Comparison of ENCODE assay signal across 8 cellular contexts in the genomic region with DNA sequence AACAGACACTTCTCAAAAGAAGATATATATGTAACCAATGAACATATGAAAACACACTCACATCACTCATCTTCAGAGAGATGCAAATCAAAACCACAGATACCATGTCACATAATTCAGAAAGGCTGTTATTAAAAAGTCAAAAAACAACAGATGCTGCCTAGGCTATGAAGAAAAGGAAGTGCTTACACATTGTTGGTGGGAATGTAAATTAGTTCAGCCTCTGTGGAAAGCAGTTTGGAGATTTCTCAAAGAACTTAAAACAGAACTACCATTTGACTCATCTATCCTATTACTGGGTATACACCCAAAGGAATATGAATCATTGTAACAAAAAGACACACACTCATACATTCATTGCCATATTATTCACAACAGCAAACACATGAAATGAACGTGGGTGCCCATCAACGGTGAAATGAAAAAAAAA. TPM values are rescaled to one million over a fixed set of nuclear protein-coding genes. Genes with fewer than 3 reads are reported as not detected.
A peak's percentile ranks its signal among the peaks of the same experiment; 100 is the strongest.
DNase-seq lines count a peak whose midpoint lies in the region; ATAC-seq and TF ChIP-seq lines count a peak whose summit lies in the region.
"Had no signal": no experiment of that assay in that cellular context is flagged by ENCODE, and none has a peak within 500 bp of the region (broad histone marks: within the 10 kb centered on the region; RNA-seq: fewer than 3 reads in every experiment).

No MANE protein-coding gene starts in this region.

- no peaks in the 10 kb centered on the region for H3K27me3 ChIP-seq in OCI-LY1 (ENCODE audit: insufficient read depth, low read length)
- H3K27me3 ChIP-seq in naive thymus-derived CD4-positive, alpha-beta T cell (ENCODE audit: control insufficient read depth in 2 of 2, insufficient read depth in 2 of 2, low read length in 2 of 2): no peaks in the 10 kb centered on the region
- H3K27me3 ChIP-seq in A673 (replicated peaks; ENCODE audit: insufficient read depth, low read depth, low read length, poor library complexity): peaks cover 2% of the 10 kb centered on the region
- H3K27me3 ChIP-seq in gastrocnemius medialis: no peaks in the 10 kb centered on the region
- H3K27me3 ChIP-seq: neural progenitor cell had no signal

- no peak overlapping the region for H3K4me3 Mint-ChIP-seq in naive thymus-derived CD4-positive, alpha-beta T cell
- H3K4me3 Mint-ChIP-seq: neural progenitor cell had no signal

- intact Hi-C loops in naive thymus-derived CD4-positive, alpha-beta T cell (cut with micrococcal nuclease): no loop called here
- intact Hi-C loops in A673 (cut with micrococcal nuclease; ENCODE audit: unreplicated experiment) (no loop called here), gastrocnemius medialis (cut with DNase I; ENCODE audit: low total_unique reads) (no loop called here)

- no peak for TF ChIP-seq POLR2A in gastrocnemius medialis (IDR thresholded peaks at IDR 0.05)

- peaks cover 0 to 28% (median 9%) of the 10 kb centered on the region in 5 donors for H3K27me3 Mint-ChIP-seq in naive thymus-derived CD4-positive, alpha-beta T cell

- H3K79me2 ChIP-seq in OCI-LY1 (ENCODE audit: insufficient read depth, low read length): no peaks in the 10 kb centered on the region

- no peaks in the 10 kb centered on the region for H3K9me3 Mint-ChIP-seq in naive thymus-derived CD4-positive, alpha-beta T cell
- H3K9me3 Mint-ChIP-seq: neural progenitor cell had no signal

- H3F3A ChIP-seq in OCI-LY1 (ENCODE audit: insufficient read depth, low read length): no peaks in the 10 kb centered on the region

- no peak overlapping the region for H3K27ac Mint-ChIP-seq in naive thymus-derived CD4-positive, alpha-beta T cell
- H3K27ac Mint-ChIP-seq: neural progenitor cell had no signal

- no peak for TF ChIP-seq CTCF in OCI-LY1 (IDR thresholded peaks at IDR 0.05; ENCODE audit: low read length)
- TF ChIP-seq CTCF in A673 (conservative IDR thresholded peaks at IDR 0.05; ENCODE audit: low read depth, low read length): no peak
- no peak for TF ChIP-seq CTCF in gastrocnemius medialis (IDR thresholded peaks at IDR 0.05 in 4 of 5, conservative IDR thresholded peaks at IDR 0.05 in 1 of 5)

- H3K4me1 ChIP-seq in OCI-LY1 (ENCODE audit: insufficient read depth, low read length, severe bottlenecking) (peaks cover 16% of the 10 kb centered on the region), A673 (ENCODE audit: insufficient read depth, low read length, poor library complexity, severe bottlenecking) (no peaks in the 10 kb centered on the region), gastrocnemius medialis (no peaks in the 10 kb centered on the region)
- no peaks in the 10 kb centered on the region for H3K4me1 ChIP-seq in naive thymus-derived CD4-positive, alpha-beta T cell (ENCODE audit: control insufficient read depth in 2 of 2, insufficient read depth in 2 of 2, low read length in 2 of 2)
- H3K4me1 ChIP-seq: neural progenitor cell had no signal

- ATAC-seq in GM19023 (IDR thresholded peaks at IDR 0.05; ENCODE audit: unreplicated experiment) (peak; percentile 92), HG02678 (IDR thresholded peaks at IDR 0.05; ENCODE audit: unreplicated experiment) (peak; percentile 98), gastrocnemius medialis (no peak)
- ATAC-seq in naive thymus-derived CD4-positive, alpha-beta T cell: peak; percentile 64

- peak overlapping the region; percentile 40; the same call in 1 of the 2 replicates for H2AFZ ChIP-seq in OCI-LY1 (ENCODE audit: low read length)
- H2AFZ ChIP-seq: neural progenitor cell had no signal

- H3K36me3 ChIP-seq in OCI-LY1 (ENCODE audit: insufficient read depth, low read length) (no peaks in the 10 kb centered on the region; the same call in 1 of the 2 replicates), A673 (ENCODE audit: insufficient read depth, low read length, poor library complexity, severe bottlenecking) (no peaks in the 10 kb centered on the region), gastrocnemius medialis (no peaks in the 10 kb centered on the region)
- no peaks in the 10 kb centered on the region for H3K36me3 ChIP-seq in naive thymus-derived CD4-positive, alpha-beta T cell (ENCODE audit: control insufficient read depth in 2 of 3, insufficient read depth in 3 of 3, low read length in 3 of 3)
- H3K36me3 ChIP-seq: neural progenitor cell had no signal

- CTCF ChIA-PET in naive thymus-derived CD4-positive, alpha-beta T cell (lab: Charles Lee): interaction anchor here (0.7 kb wide), 1 partner anchor 507 kb away, joined by 3 read pairs; no protein-coding TSS in a partner anchor
- CTCF ChIA-PET in A673 (lab: Charles Lee): no interaction called here

- in situ Hi-C loops in gastrocnemius medialis (cut with MboI; ENCODE audit: low sequenced_read_pairs in 4 of 4): no loop called here

- peaks cover 0 to 5% (median 0%) of the 10 kb centered on the region in 7 donors for H3K4me1 Mint-ChIP-seq in naive thymus-derived CD4-positive, alpha-beta T cell
- H3K4me1 Mint-ChIP-seq: neural progenitor cell had no signal

- no peak for DNase-seq in naive thymus-derived CD4-positive, alpha-beta T cell
- DNase-seq in DMS79 treated with DMSO at 0.1 percent for 48 hours (lab: John Stamatoyannopoulos, UW): no peak
- DNase-seq in A673 (ENCODE audit: low spot score): no peak
- no peak for DNase-seq in gastrocnemius medialis

- H3K27ac ChIP-seq in OCI-LY1 (ENCODE audit: low read depth, low read length, poor library complexity, severe bottlenecking): peak overlapping the region; percentile 71
- no peak overlapping the region for H3K27ac ChIP-seq in naive thymus-derived CD4-positive, alpha-beta T cell (ENCODE audit: low read depth, low read length)
- H3K27ac ChIP-seq in A673 (ENCODE audit: low read depth, low read length, poor library complexity, severe bottlenecking): no peak overlapping the region
- H3K27ac ChIP-seq in gastrocnemius medialis: no peak overlapping the region
- H3K27ac ChIP-seq: neural progenitor cell had no signal

- no peaks in the 10 kb centered on the region for H4K20me1 ChIP-seq in OCI-LY1 (ENCODE audit: insufficient read depth, low read length)

- POLR2A ChIA-PET in naive thymus-derived CD4-positive, alpha-beta T cell (lab: Charles Lee): no interaction called here
- POLR2A ChIA-PET in A673 (lab: Charles Lee; ENCODE audit: low non-redundant PET): no interaction called here

- H3K36me3 Mint-ChIP-seq in naive thymus-derived CD4-positive, alpha-beta T cell: no peaks in the 10 kb centered on the region
- H3K36me3 Mint-ChIP-seq: neural progenitor cell had no signal

- H3K9ac ChIP-seq in OCI-LY1 (ENCODE audit: low read length): no peak overlapping the region
- H3K9ac ChIP-seq: neural progenitor cell had no signal

- BruUV-seq in A673 (replicated peaks; lab: Mats Ljungman, UMichigan): no TSS peak

- H3K9me2 ChIP-seq in OCI-LY1 (ENCODE audit: low read depth, low read length): no peaks in the 10 kb centered on the region

- H3K4me3 ChIP-seq in OCI-LY1 (ENCODE audit: low read depth, low read length, poor library complexity, severe bottlenecking): no peak overlapping the region
- H3K4me3 ChIP-seq in naive thymus-derived CD4-positive, alpha-beta T cell (ENCODE audit: low read length): no peak overlapping the region
- no peak overlapping the region for H3K4me3 ChIP-seq in A673 (ENCODE audit: low read depth, low read length, poor library complexity, severe bottlenecking)
- no peak overlapping the region for H3K4me3 ChIP-seq in gastrocnemius medialis
- H3K4me3 ChIP-seq: neural progenitor cell had no signal

- 0 out of 2 replicates have a peak, but pooled peaks cover 11% of the 10 kb centered on the region for H3K9me3 ChIP-seq in OCI-LY1 (ENCODE audit: low read length)
- no peaks in the 10 kb centered on the region for H3K9me3 ChIP-seq in naive thymus-derived CD4-positive, alpha-beta T cell (ENCODE audit: control insufficient read depth in 2 of 3, low read length in 3 of 3)
- no peaks in the 10 kb centered on the region for H3K9me3 ChIP-seq in A673 (ENCODE audit: low read depth, low read length, poor library complexity, severe bottlenecking)
- H3K9me3 ChIP-seq in gastrocnemius medialis: no peaks in the 10 kb centered on the region

- H3K4me2 ChIP-seq in OCI-LY1 (ENCODE audit: low read length): no peak overlapping the region
- H3K4me2 ChIP-seq: neural progenitor cell had no signal

RNA-seq across cellular contexts. Expression of gene EIF2S3B, which starts 35.1 kb away (rescaled TPM):
- total RNA-seq in naive thymus-derived CD4-positive, alpha-beta T cell: 1 to 10 TPM in 2 of 5 experiments, under 1 TPM in 2, not detected in 1; 0.37 to 2.0 (median 1.3) TPM
- polyA plus RNA-seq in naive thymus-derived CD4-positive, alpha-beta T cell: 1 to 10 TPM in 1 of 2 donors, under 1 TPM in 1; 0.27 to 1.5 TPM
- total RNA-seq in A673 (2021) (3.8 and 5.1 TPM in 2 replicates), gastrocnemius medialis (under 1 TPM in 1 of 4 donors, not detected in 3; 0.31 TPM)

Comparison
In these comparisons a context has a peak if more than half of its experiments do, and no peak if none do; other contexts are left out.
1. ATAC-seq: peak in GM19023 (single experiment), HG02678 (single experiment) and naive thymus-derived CD4-positive, alpha-beta T cell (single experiment); none in gastrocnemius medialis (0 of 2).